In genomic region chr4:41927761-41928499, GRCh38 we compare ENCODE assay signal across 17 cellular contexts. TPM values are rescaled to one million over a fixed set of nuclear protein-coding genes. Genes with fewer than 3 reads are reported as not detected.
DNase-seq lines count a peak whose midpoint lies in the region; ATAC-seq and TF ChIP-seq lines count a peak whose summit lies in the region.
"Had no signal": no experiment of that assay in that cellular context is flagged by ENCODE, and none has a peak within 500 bp of the region (broad histone marks: within the 10 kb centered on the region; RNA-seq: fewer than 3 reads in every experiment).

No MANE protein-coding gene starts in this region.

- no peak overlapping the region for H2AFZ ChIP-seq in Karpas-422 (ENCODE audit: low read length)

- no peak for TF ChIP-seq CTCF in MCF 10A (IDR thresholded peaks at IDR 0.05; ENCODE audit: unreplicated experiment)
- TF ChIP-seq CTCF in breast epithelium (IDR thresholded peaks at IDR 0.05), result no peak

- no peak for TF ChIP-seq POLR2A in breast epithelium (IDR thresholded peaks at IDR 0.05)

- no peaks in the 10 kb centered on the region for H4K20me1 ChIP-seq in Karpas-422 (ENCODE audit: insufficient read depth, low read depth, low read length)

- DNase-seq in MCF 10A (ENCODE audit: unreplicated experiment) (peak; percentile 25), breast epithelium (ENCODE audit: low spot score in 2 of 2) (no peak), Karpas-422 (peak; percentile 20), RPMI8226 (peak; percentile 88), SIG-M5 treated with dmso at 0.1 percent for 504 hours (lab: John Stamatoyannopoulos, UW; ENCODE audit: unreplicated experiment) (no peak)
- DNase-seq: ACHN; BE2C; C1 segment of cervical spinal cord; Caco-2; CD4-positive, CD25-positive, alpha-beta regulatory T cell; DMS79 treated with DMSO at 0.1 percent for 48 hours; H9; KG1 had no signal

- no peak overlapping the region for H3K27ac Mint-ChIP-seq in MCF 10A (ENCODE audit: low read depth, unreplicated experiment)
- H3K27ac Mint-ChIP-seq: CD4-positive, CD25-positive, alpha-beta regulatory T cell; H9 had no signal

- no peak for ATAC-seq in GM19463 (IDR thresholded peaks at IDR 0.05; ENCODE audit: unreplicated experiment)
- ATAC-seq: GM12878 had no signal

- intact Hi-C loops in MCF 10A (cut with micrococcal nuclease) (no loop called here), breast epithelium (cut with DNase I; ENCODE audit: low total_unique reads) (no loop called here)

- no peaks in the 10 kb centered on the region for H3K4me1 Mint-ChIP-seq in MCF 10A (ENCODE audit: insufficient read depth, unreplicated experiment)

- CTCF ChIA-PET in MCF 10A (lab: Yijun Ruan, JAX), result no interaction called here

- H3K36me3 Mint-ChIP-seq in MCF 10A (ENCODE audit: insufficient read depth, unreplicated experiment), result no peaks in the 10 kb centered on the region
- H3K36me3 Mint-ChIP-seq: CD4-positive, CD25-positive, alpha-beta regulatory T cell had no signal

- H3K27me3 ChIP-seq in breast epithelium (peaks cover 0 to 3% of the 10 kb centered on the region in 2 donors), Karpas-422 (ENCODE audit: low read length) (no peaks in the 10 kb centered on the region)
- H3K27me3 ChIP-seq: BE2C had no signal

- no TSS peak for BruUV-seq in MCF 10A (replicated peaks; lab: Mats Ljungman, UMichigan)

- no peaks in the 10 kb centered on the region; the same call in 1 of the 2 replicates for H3K9me2 ChIP-seq in Karpas-422 (replicated peaks; ENCODE audit: insufficient read depth, low read length)

- H3K4me3 Mint-ChIP-seq in MCF 10A (ENCODE audit: unreplicated experiment), result no peak overlapping the region
- H3K4me3 Mint-ChIP-seq: H9 had no signal

- H3K4me3 ChIP-seq in breast epithelium, result no peak overlapping the region
- no peak overlapping the region for H3K4me3 ChIP-seq in Karpas-422 (ENCODE audit: low read length)
- H3K4me3 ChIP-seq: GM12878 had no signal

- no peaks in the 10 kb centered on the region for H3K9me3 ChIP-seq in breast epithelium
- no peaks in the 10 kb centered on the region for H3K9me3 ChIP-seq in Karpas-422 (ENCODE audit: low read length)
- H3K9me3 ChIP-seq: BE2C, Caco-2 had no signal

- H3K9ac ChIP-seq in Karpas-422 (ENCODE audit: low read length), result no peak overlapping the region

- no peak overlapping the region for H3K27ac ChIP-seq in breast epithelium
- no peak overlapping the region for H3K27ac ChIP-seq in Karpas-422 (ENCODE audit: low read length)
- H3K27ac ChIP-seq: HL-60 had no signal

- H3K4me1 ChIP-seq in breast epithelium (no peaks in the 10 kb centered on the region), Karpas-422 (ENCODE audit: low read length) (peaks cover 8% of the 10 kb centered on the region)
- H3K4me1 ChIP-seq: BE2C had no signal

- no peaks in the 10 kb centered on the region for H3K79me2 ChIP-seq in Karpas-422 (ENCODE audit: low read length)

- H3K36me3 ChIP-seq in breast epithelium (no peaks in the 10 kb centered on the region), Karpas-422 (ENCODE audit: insufficient read depth, low read length) (no peaks in the 10 kb centered on the region)
- H3K36me3 ChIP-seq: BE2C had no signal

- no peaks in the 10 kb centered on the region for H3K27me3 Mint-ChIP-seq in MCF 10A (ENCODE audit: insufficient read depth, unreplicated experiment)

- no peak overlapping the region for H3K4me2 ChIP-seq in Karpas-422 (ENCODE audit: low read depth, low read length, poor library complexity, severe bottlenecking)

- H3K9me3 Mint-ChIP-seq in MCF 10A (ENCODE audit: unreplicated experiment), result no peaks in the 10 kb centered on the region

- POLR2A ChIA-PET in MCF 10A (lab: Yijun Ruan, JAX), result no interaction called here

RNA-seq across cellular contexts. Expression of gene TMEM33, which starts 7.3 kb away (rescaled TPM):
- total RNA-seq in MCF 10A (2022) (101 and 117 TPM in 2 replicates), breast epithelium (10 to 100 TPM; 35.7 to 52.7 (median 42.0) TPM)
- total RNA-seq in Karpas-422 (2014; rRNA removed; shearing (Covaris generic); ENCODE audit: low replicate concordance), result 80.3 and 163 TPM in 2 replicates

RNA-seq across cellular contexts. Expression of gene DCAF4L1, which starts 53.6 kb away (rescaled TPM):
- total RNA-seq in MCF 10A (2022) (0.72 and 0.81 TPM in 2 replicates), breast epithelium (under 1 TPM; 0.29 to 0.48 (median 0.33) TPM)
- total RNA-seq in Karpas-422 (2014; rRNA removed; shearing (Covaris generic); ENCODE audit: low replicate concordance), result 0.36 and 0.56 TPM in 2 replicates
- total RNA-seq: G401 had no signal

Comparison
In these comparisons a context has a peak if more than half of its experiments do, and no peak if none do; other contexts are left out.
1. DNase-seq: peak in MCF 10A (single experiment), Karpas-422 (single experiment) and RPMI8226 (single experiment); none in breast epithelium (0 of 2) and SIG-M5 treated with dmso at 0.1 percent for 504 hours (single experiment).